In genomic region chr17:75634376-75634740, GRCh38 we compare ENCODE assay signal across 11 cellular contexts. TPM values are rescaled to one million over a fixed set of nuclear protein-coding genes. Genes with fewer than 3 reads are reported as not detected.
DNase-seq lines count a peak whose midpoint lies in the region; ATAC-seq and TF ChIP-seq lines count a peak whose summit lies in the region.
"Had no signal": no experiment of that assay in that cellular context is flagged by ENCODE, and none has a peak within 500 bp of the region (broad histone marks: within the 10 kb centered on the region; RNA-seq: fewer than 3 reads in every experiment).

No MANE protein-coding gene starts in this region.

- peaks cover 0 to 32% of the 10 kb centered on the region in 2 donors for H3K36me3 ChIP-seq in gastroesophageal sphincter
- H3K36me3 ChIP-seq: thoracic aorta had no signal

- TF ChIP-seq POLR2A in gastroesophageal sphincter (IDR thresholded peaks at IDR 0.05): no peak

- H3K4me1 ChIP-seq in gastroesophageal sphincter: peaks cover 0 to 29% (median 19%) of the 10 kb centered on the region in 3 donors

- TF ChIP-seq CTCF in natural killer cell (IDR thresholded peaks at IDR 0.05) (no peak), gastroesophageal sphincter (IDR thresholded peaks at IDR 0.05) (no peak), osteocyte (IDR thresholded peaks at IDR 0.05) (no peak)

- intact Hi-C loops in natural killer cell (cut with micrococcal nuclease): no loop called here

- H3K27ac Mint-ChIP-seq in natural killer cell treated with Interleukin-12 subunit alpha and Interleukin-12 subunit beta and Interleukin-15 and Interleukin-18, amount 100 ng/mL, for 72 hours: no peak overlapping the region
- H3K27ac Mint-ChIP-seq in natural killer cell (no peak overlapping the region), osteocyte (ENCODE audit: unreplicated experiment) (peak overlapping the region; percentile 84)
- H3K27ac Mint-ChIP-seq in T-helper 2 cell treated with Interferon-gamma antibody and Interleukin-4, amounts not matched to agents 5 μg/mL and 100 μg/mL, for 36 hours: no peak overlapping the region
- H3K27ac Mint-ChIP-seq: T-helper 1 cell treated with Interleukin-12 subunit alpha and Interleukin-12 subunit beta and Interleukin-4 antibody, amounts not matched to agents 30 μg/mL and 1 μg/mL, for 36 hours had no signal

- no CpG with 5 or more reads among the region's 9 CpGs for WGBS in gastroesophageal sphincter (ENCODE audit: low coverage in 1 of 2), 2 donors

- H3K9me3 Mint-ChIP-seq in natural killer cell treated with Interleukin-12 subunit alpha and Interleukin-12 subunit beta and Interleukin-15 and Interleukin-18, amount 100 ng/mL, for 72 hours: no peaks in the 10 kb centered on the region
- H3K9me3 Mint-ChIP-seq in natural killer cell (no peaks in the 10 kb centered on the region), osteocyte (ENCODE audit: unreplicated experiment) (no peaks in the 10 kb centered on the region)
- no peaks in the 10 kb centered on the region for H3K9me3 Mint-ChIP-seq in T-helper 2 cell treated with Interferon-gamma antibody and Interleukin-4, amounts not matched to agents 5 μg/mL and 100 μg/mL, for 36 hours
- H3K9me3 Mint-ChIP-seq: T-helper 1 cell treated with Interleukin-12 subunit alpha and Interleukin-12 subunit beta and Interleukin-4 antibody, amounts not matched to agents 30 μg/mL and 1 μg/mL, for 36 hours had no signal

- peaks cover 0 to 3% of the 10 kb centered on the region in 2 donors for H3K4me1 Mint-ChIP-seq in natural killer cell treated with Interleukin-12 subunit alpha and Interleukin-12 subunit beta and Interleukin-15 and Interleukin-18, amount 100 ng/mL, for 72 hours (ENCODE audit: low read depth in 2 of 2)
- H3K4me1 Mint-ChIP-seq in natural killer cell (peaks cover 0 to 5% of the 10 kb centered on the region in 2 donors), osteocyte (ENCODE audit: unreplicated experiment) (peaks cover 24% of the 10 kb centered on the region)
- peaks cover 1% of the 10 kb centered on the region for H3K4me1 Mint-ChIP-seq in T-helper 2 cell treated with Interferon-gamma antibody and Interleukin-4, amounts not matched to agents 5 μg/mL and 100 μg/mL, for 36 hours (ENCODE audit: low read depth)

- no peaks in the 10 kb centered on the region for H3K36me3 Mint-ChIP-seq in natural killer cell treated with Interleukin-12 subunit alpha and Interleukin-12 subunit beta and Interleukin-15 and Interleukin-18, amount 100 ng/mL, for 72 hours
- H3K36me3 Mint-ChIP-seq in natural killer cell: no peaks in the 10 kb centered on the region
- H3K36me3 Mint-ChIP-seq in osteocyte (ENCODE audit: unreplicated experiment): peaks cover 5% of the 10 kb centered on the region
- H3K36me3 Mint-ChIP-seq in T-helper 2 cell treated with Interferon-gamma antibody and Interleukin-4, amounts not matched to agents 5 μg/mL and 100 μg/mL, for 36 hours (ENCODE audit: low read depth): no peaks in the 10 kb centered on the region

- peak overlapping the region in 3 of 4 donors; percentile 76 to 84 (median 80) for H3K27ac ChIP-seq in gastroesophageal sphincter

- no peaks in the 10 kb centered on the region for H3K27me3 ChIP-seq in gastroesophageal sphincter

- no peaks in the 10 kb centered on the region for H3K27me3 Mint-ChIP-seq in natural killer cell treated with Interleukin-12 subunit alpha and Interleukin-12 subunit beta and Interleukin-15 and Interleukin-18, amount 100 ng/mL, for 72 hours
- H3K27me3 Mint-ChIP-seq in natural killer cell (ENCODE audit: low read depth in 2 of 2) (no peaks in the 10 kb centered on the region), osteocyte (ENCODE audit: unreplicated experiment) (no peaks in the 10 kb centered on the region)
- no peaks in the 10 kb centered on the region for H3K27me3 Mint-ChIP-seq in T-helper 2 cell treated with Interferon-gamma antibody and Interleukin-4, amounts not matched to agents 5 μg/mL and 100 μg/mL, for 36 hours (ENCODE audit: low read depth)

- no peak for TF ChIP-seq EP300 in gastroesophageal sphincter (IDR thresholded peaks at IDR 0.05)

- no peak for ATAC-seq in natural killer cell treated with Interleukin-12 subunit alpha and Interleukin-12 subunit beta and Interleukin-15 and Interleukin-18, amount 100 ng/mL, for 72 hours
- ATAC-seq in natural killer cell: no peak
- no peak for ATAC-seq in gastroesophageal sphincter

- DNase-seq in natural killer cell treated with Interleukin-12 subunit alpha and Interleukin-12 subunit beta and Interleukin-15 and Interleukin-18, amount 100 ng/mL, for 72 hours (ENCODE audit: low spot score): peak; percentile 37
- DNase-seq in natural killer cell (no peak), osteocyte (ENCODE audit: extremely low spot score, unreplicated experiment) (no peak), T-helper 9 cell (no peak), DMS 273 treated with DMSO at 0.1 percent for 48 hours (lab: John Stamatoyannopoulos, UW) (no peak), NCI-H345 treated with DMSO at 0.1 percent for 48 hours (lab: John Stamatoyannopoulos, UW; ENCODE audit: unreplicated experiment) (no peak)
- DNase-seq in T-helper 2 cell treated with Interferon-gamma antibody and Interleukin-4, amounts not matched to agents 5 μg/mL and 100 μg/mL, for 36 hours (ENCODE audit: low spot score): no peak

- peak overlapping the region in 1 of 2 donors; percentile 45 for H3K4me3 ChIP-seq in gastroesophageal sphincter
- H3K4me3 ChIP-seq: GM12878 had no signal

- no peaks in the 10 kb centered on the region for H3K9me3 ChIP-seq in gastroesophageal sphincter
- H3K9me3 ChIP-seq: thoracic aorta had no signal

- H3K4me3 Mint-ChIP-seq in natural killer cell treated with Interleukin-12 subunit alpha and Interleukin-12 subunit beta and Interleukin-15 and Interleukin-18, amount 100 ng/mL, for 72 hours: no peak overlapping the region
- H3K4me3 Mint-ChIP-seq in natural killer cell (no peak overlapping the region), osteocyte (ENCODE audit: unreplicated experiment) (no peak overlapping the region)
- H3K4me3 Mint-ChIP-seq in T-helper 2 cell treated with Interferon-gamma antibody and Interleukin-4, amounts not matched to agents 5 μg/mL and 100 μg/mL, for 36 hours: no peak overlapping the region
- H3K4me3 Mint-ChIP-seq: T-helper 1 cell treated with Interleukin-12 subunit alpha and Interleukin-12 subunit beta and Interleukin-4 antibody, amounts not matched to agents 30 μg/mL and 1 μg/mL, for 36 hours had no signal

RNA-seq across cellular contexts. Expression of gene SMIM5, which starts 1.1 kb away (rescaled TPM):
- total RNA-seq in natural killer cell treated with Interleukin-12 subunit alpha and Interleukin-12 subunit beta and Interleukin-15 and Interleukin-18, amount 100 ng/mL, for 72 hours: under 1 TPM; 0.29 to 0.36 TPM
- 1 to 10 TPM in 2 of 3 donors, under 1 TPM in 1; 0.95 to 2.0 (median 1.5) TPM for total RNA-seq in natural killer cell
- total RNA-seq in gastroesophageal sphincter: 1 to 10 TPM; 3.8 to 6.8 (median 5.0) TPM
- 0.24 and 0.42 TPM in 2 replicates for total RNA-seq in osteocyte
- total RNA-seq: GM12878 had no signal

RNA-seq across cellular contexts. Expression of gene RECQL5, which starts 32.6 kb away (rescaled TPM):
- total RNA-seq in natural killer cell treated with Interleukin-12 subunit alpha and Interleukin-12 subunit beta and Interleukin-15 and Interleukin-18, amount 100 ng/mL, for 72 hours: 10 to 100 TPM; 32.6 to 59.7 TPM
- total RNA-seq in natural killer cell (10 to 100 TPM; 33.4 to 39.1 (median 34.3) TPM), gastroesophageal sphincter (10 to 100 TPM in 3 of 4 donors, 1 to 10 TPM in 1; 6.4 to 15.1 (median 13.6) TPM), osteocyte (39.2 and 44.7 TPM in 2 replicates)

RNA-seq across cellular contexts. Expression of gene SAP30BP, which starts 32.8 kb away (rescaled TPM):
- total RNA-seq in natural killer cell treated with Interleukin-12 subunit alpha and Interleukin-12 subunit beta and Interleukin-15 and Interleukin-18, amount 100 ng/mL, for 72 hours: 100 to 1,000 TPM; 129 TPM
- total RNA-seq in natural killer cell: 100 to 1,000 TPM; 234 to 246 (median 240) TPM
- total RNA-seq in gastroesophageal sphincter: 10 to 100 TPM; 68.2 to 87.2 (median 77.2) TPM
- 88.1 and 103 TPM in 2 replicates for total RNA-seq in osteocyte

RNA-seq across cellular contexts. Expression of gene MYO15B, which starts 46.8 kb away (rescaled TPM):
- total RNA-seq in natural killer cell treated with Interleukin-12 subunit alpha and Interleukin-12 subunit beta and Interleukin-15 and Interleukin-18, amount 100 ng/mL, for 72 hours: 10 to 100 TPM; 49.0 to 66.7 TPM
- total RNA-seq in natural killer cell (100 to 1,000 TPM; 336 to 372 (median 339) TPM), gastroesophageal sphincter (10 to 100 TPM; 10.7 to 76.1 (median 50.8) TPM), osteocyte (40.8 and 42.5 TPM in 2 replicates)
